In the genomic region with DNA sequence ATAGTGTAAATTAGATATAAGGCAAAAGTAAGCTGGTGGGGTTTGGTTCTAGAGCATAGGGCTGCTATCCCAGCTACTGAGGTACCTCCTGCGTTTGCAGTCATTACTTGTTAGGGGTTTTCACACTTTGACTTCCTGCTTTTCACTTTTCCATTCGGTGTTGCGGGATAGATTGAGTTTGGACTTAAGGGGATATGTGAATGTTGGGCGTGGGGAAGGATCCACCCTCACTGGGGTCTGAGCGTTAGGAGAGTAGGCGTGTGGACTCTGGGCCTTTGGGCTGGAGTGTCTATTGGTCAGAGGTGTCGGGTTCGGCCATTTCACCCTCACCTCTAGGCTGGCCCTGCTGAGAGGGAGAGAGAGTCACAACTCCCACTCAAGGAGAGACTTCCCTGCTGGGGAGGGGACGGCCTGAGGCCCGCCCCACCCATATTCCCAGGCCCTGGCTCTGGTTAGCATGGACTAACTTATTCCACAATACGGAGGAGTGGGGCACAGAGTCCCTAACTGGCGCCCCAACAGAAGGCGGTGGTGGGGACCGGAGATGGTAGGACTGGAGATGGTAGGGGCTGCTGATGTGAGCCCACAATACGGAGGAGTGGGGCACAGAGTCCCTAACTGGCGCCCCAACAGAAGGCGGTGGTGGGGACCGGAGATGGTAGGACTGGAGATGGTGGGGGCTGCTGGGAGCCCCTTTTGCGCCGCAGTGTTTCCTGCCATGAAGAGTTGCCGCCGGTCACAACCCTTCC, we compare ENCODE assay signal across 1 cellular context.
TF ChIP-seq lines count a peak whose summit lies in the region.

No MANE protein-coding gene starts in this region.

TF ChIP-seq in K562, 482 proteins besides CTCF, POLR2A, EP300 and RAD21 (continued from another document):
- TF ChIP-seq, protein P1, sequence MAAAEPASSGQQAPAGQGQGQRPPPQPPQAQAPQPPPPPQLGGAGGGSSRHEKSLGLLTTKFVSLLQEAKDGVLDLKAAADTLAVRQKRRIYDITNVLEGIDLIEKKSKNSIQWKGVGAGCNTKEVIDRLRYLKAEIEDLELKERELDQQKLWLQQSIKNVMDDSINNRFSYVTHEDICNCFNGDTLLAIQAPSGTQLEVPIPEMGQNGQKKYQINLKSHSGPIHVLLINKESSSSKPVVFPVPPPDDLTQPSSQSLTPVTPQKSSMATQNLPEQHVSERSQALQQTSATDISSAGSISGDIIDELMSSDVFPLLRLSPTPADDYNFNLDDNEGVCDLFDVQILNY (CRISPR knock-in tag; IDR thresholded peaks at IDR 0.05): no peak
- TF ChIP-seq ZNF175 (CRISPR knock-in tag; IDR thresholded peaks at IDR 0.05; ENCODE audit: low read depth) (0 out of 2 replicates have a peak, but pooled peaks have one; percentile 34), MYNN (IDR thresholded peaks at IDR 0.05) (no peak), MYNN (CRISPR knock-in tag; IDR thresholded peaks at IDR 0.05) (no peak), ZNF12 (CRISPR knock-in tag; IDR thresholded peaks at IDR 0.05) (0 out of 2 replicates have a peak, but pooled peaks have one; percentile 22), PTRF (tag; IDR thresholded peaks at IDR 0.05) (no peak), ZFX (CRISPR knock-in tag; IDR thresholded peaks at IDR 0.05) (no peak; the same call in 1 of the 2 replicates), TEAD2 (tag; IDR thresholded peaks at IDR 0.05) (no peak), ELF1 (tag; IDR thresholded peaks at IDR 0.05) (no peak), POLR2AphosphoS2 (IDR thresholded peaks at IDR 0.05; ENCODE audit: low read length) (no peak), FOXA3 (CRISPR knock-in tag; conservative IDR thresholded peaks at IDR 0.05 in 1 of 2, IDR thresholded peaks at IDR 0.05 in 1 of 2) (no peak), LEF1 (IDR thresholded peaks at IDR 0.05) (no peak), MEF2A (IDR thresholded peaks at IDR 0.05; ENCODE audit: control insufficient read depth, low read depth, low read length) (no peak), E2F1 (CRISPR knock-in tag; IDR thresholded peaks at IDR 0.05) (no peak), EP400 (IDR thresholded peaks at IDR 0.05) (peak; percentile 21; the same call in 1 of the 2 replicates), FOXJ2 (tag; IDR thresholded peaks at IDR 0.05) (no peak), NEUROD1 (IDR thresholded peaks at IDR 0.05; ENCODE audit: borderline replicate concordance, low read depth, low read length, partially characterized antibody) (no peak), ESRRB (CRISPR knock-in tag; IDR thresholded peaks at IDR 0.05; ENCODE audit: borderline replicate concordance) (no peak), HLTF (IDR thresholded peaks at IDR 0.05) (no peak), PHF8 (IDR thresholded peaks at IDR 0.05; ENCODE audit: borderline replicate concordance, low read length) (no peak; the same call in 1 of the 2 replicates), BRCA1 (IDR thresholded peaks at IDR 0.05) (no peak), BRCA1 (CRISPR knock-in tag; IDR thresholded peaks at IDR 0.05) (no peak), GTF2F1 (IDR thresholded peaks at IDR 0.05; ENCODE audit: low read depth, low read length) (no peak), NR2C2 (CRISPR knock-in tag; IDR thresholded peaks at IDR 0.05) (no peak), NR2C2 (tag; IDR thresholded peaks at IDR 0.05) (no peak), CBX3 (IDR thresholded peaks at IDR 0.05; ENCODE audit: borderline replicate concordance in 1 of 2, low read length in 2 of 2) (no peak), NR3C1 (CRISPR knock-in tag; IDR thresholded peaks at IDR 0.05) (no peak), L3MBTL2 (IDR thresholded peaks at IDR 0.05) (no peak), KAT8 (IDR thresholded peaks at IDR 0.05; ENCODE audit: low read depth) (no peak), ZBED1 (IDR thresholded peaks at IDR 0.05) (no peak), ZBTB7A (IDR thresholded peaks at IDR 0.05; ENCODE audit: borderline replicate concordance, control insufficient read depth, low read depth, low read length) (no peak), ZNF699 (CRISPR knock-in tag; IDR thresholded peaks at IDR 0.05; ENCODE audit: insufficient replicate concordance) (no peak), KAT2B (IDR thresholded peaks at IDR 0.05; ENCODE audit: low read depth, low read length) (no peak), ARHGAP35 (IDR thresholded peaks at IDR 0.05; ENCODE audit: partially characterized antibody) (peak; percentile 34)
- TF ChIP-seq, protein P2, sequence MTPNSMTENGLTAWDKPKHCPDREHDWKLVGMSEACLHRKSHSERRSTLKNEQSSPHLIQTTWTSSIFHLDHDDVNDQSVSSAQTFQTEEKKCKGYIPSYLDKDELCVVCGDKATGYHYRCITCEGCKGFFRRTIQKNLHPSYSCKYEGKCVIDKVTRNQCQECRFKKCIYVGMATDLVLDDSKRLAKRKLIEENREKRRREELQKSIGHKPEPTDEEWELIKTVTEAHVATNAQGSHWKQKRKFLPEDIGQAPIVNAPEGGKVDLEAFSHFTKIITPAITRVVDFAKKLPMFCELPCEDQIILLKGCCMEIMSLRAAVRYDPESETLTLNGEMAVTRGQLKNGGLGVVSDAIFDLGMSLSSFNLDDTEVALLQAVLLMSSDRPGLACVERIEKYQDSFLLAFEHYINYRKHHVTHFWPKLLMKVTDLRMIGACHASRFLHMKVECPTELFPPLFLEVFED (CRISPR knock-in tag; conservative IDR thresholded peaks at IDR 0.05): no peak
- TF ChIP-seq, protein P3, sequence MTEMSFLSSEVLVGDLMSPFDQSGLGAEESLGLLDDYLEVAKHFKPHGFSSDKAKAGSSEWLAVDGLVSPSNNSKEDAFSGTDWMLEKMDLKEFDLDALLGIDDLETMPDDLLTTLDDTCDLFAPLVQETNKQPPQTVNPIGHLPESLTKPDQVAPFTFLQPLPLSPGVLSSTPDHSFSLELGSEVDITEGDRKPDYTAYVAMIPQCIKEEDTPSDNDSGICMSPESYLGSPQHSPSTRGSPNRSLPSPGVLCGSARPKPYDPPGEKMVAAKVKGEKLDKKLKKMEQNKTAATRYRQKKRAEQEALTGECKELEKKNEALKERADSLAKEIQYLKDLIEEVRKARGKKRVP (CRISPR knock-in tag; IDR thresholded peaks at IDR 0.05): no peak
- TF ChIP-seq, protein P4, sequence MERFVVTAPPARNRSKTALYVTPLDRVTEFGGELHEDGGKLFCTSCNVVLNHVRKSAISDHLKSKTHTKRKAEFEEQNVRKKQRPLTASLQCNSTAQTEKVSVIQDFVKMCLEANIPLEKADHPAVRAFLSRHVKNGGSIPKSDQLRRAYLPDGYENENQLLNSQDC (CRISPR knock-in tag; IDR thresholded peaks at IDR 0.05): no peak
- TF ChIP-seq, protein P5, sequence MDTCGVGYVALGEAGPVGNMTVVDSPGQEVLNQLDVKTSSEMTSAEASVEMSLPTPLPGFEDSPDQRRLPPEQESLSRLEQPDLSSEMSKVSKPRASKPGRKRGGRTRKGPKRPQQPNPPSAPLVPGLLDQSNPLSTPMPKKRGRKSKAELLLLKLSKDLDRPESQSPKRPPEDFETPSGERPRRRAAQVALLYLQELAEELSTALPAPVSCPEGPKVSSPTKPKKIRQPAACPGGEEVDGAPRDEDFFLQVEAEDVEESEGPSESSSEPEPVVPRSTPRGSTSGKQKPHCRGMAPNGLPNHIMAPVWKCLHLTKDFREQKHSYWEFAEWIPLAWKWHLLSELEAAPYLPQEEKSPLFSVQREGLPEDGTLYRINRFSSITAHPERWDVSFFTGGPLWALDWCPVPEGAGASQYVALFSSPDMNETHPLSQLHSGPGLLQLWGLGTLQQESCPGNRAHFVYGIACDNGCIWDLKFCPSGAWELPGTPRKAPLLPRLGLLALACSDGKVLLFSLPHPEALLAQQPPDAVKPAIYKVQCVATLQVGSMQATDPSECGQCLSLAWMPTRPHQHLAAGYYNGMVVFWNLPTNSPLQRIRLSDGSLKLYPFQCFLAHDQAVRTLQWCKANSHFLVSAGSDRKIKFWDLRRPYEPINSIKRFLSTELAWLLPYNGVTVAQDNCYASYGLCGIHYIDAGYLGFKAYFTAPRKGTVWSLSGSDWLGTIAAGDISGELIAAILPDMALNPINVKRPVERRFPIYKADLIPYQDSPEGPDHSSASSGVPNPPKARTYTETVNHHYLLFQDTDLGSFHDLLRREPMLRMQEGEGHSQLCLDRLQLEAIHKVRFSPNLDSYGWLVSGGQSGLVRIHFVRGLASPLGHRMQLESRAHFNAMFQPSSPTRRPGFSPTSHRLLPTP (IDR thresholded peaks at IDR 0.05; ENCODE audit: borderline replicate concordance, extremely low read depth, insufficient read length): no peak
- TF ChIP-seq, protein P6, sequence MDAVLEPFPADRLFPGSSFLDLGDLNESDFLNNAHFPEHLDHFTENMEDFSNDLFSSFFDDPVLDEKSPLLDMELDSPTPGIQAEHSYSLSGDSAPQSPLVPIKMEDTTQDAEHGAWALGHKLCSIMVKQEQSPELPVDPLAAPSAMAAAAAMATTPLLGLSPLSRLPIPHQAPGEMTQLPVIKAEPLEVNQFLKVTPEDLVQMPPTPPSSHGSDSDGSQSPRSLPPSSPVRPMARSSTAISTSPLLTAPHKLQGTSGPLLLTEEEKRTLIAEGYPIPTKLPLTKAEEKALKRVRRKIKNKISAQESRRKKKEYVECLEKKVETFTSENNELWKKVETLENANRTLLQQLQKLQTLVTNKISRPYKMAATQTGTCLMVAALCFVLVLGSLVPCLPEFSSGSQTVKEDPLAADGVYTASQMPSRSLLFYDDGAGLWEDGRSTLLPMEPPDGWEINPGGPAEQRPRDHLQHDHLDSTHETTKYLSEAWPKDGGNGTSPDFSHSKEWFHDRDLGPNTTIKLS (IDR thresholded peaks at IDR 0.05; ENCODE audit: borderline replicate concordance, low read depth): no peak
